8 cellular contexts compared by ENCODE assay signal in the genomic region with DNA sequence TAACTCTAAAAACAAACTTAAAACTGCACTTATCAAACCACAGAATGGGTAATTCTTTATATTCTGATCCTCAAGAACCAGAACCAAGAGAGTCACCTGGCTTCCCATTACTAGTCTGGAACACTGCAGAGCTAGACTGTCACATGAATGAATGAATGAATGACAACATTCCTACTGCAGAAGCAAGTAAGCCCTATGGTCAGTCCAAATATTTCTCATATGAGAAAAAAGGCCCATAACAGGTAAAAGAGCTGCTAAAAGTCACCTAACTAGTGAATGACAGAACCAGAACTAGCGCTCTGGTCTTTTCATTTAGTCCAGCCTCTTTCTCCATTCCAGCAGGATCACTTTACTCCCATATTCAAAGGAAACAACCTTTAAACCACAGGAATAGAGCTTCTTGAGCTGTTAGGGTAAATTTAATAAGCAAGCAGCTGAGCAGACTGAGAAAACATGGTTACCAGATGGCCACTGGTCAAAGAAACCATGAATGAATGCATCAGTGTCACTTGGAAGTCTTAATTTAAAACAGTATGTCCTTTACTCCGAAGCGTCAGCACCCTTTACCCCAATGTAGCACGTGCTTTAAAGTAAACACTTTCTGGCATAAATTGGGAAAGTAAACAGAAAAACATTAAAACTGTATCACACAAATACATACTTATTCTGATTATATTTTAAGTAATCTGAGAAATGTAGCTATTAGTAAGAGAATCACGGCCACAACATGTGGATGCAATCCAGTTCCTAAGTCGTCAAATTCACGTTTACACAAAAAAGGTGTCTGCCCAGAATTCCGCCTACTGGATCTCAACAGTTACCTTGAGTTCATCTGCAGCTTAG. TPM values are rescaled to one million over a fixed set of nuclear protein-coding genes. Genes with fewer than 3 reads are reported as not detected.
DNase-seq lines count a peak whose midpoint lies in the region; ATAC-seq and TF ChIP-seq lines count a peak whose summit lies in the region.

No MANE protein-coding gene starts in this region.

- peaks cover 8 to 16% (median 14%) of the 10 kb centered on the region in 11 experiments; a peak in 21 of 22 replicates for H3K36me3 ChIP-seq in BLaER1 treated with 17β-estradiol and CSF1 and Interleukin-3, amounts not matched to agents 10 nM and 100 nM
- H3K36me3 ChIP-seq in KOPT-K1 (ENCODE audit: insufficient read depth, low read length), result peaks cover 12% of the 10 kb centered on the region

- TF ChIP-seq CTCF in natural killer cell (IDR thresholded peaks at IDR 0.05), result no peak

- intact Hi-C loops in dendritic cell treated with granulocyte-macrophage colony-stimulating factor and Interleukin-4, amounts not matched to agents 40 ng/mL and 50 ng/mL, for 4 days (cut with micrococcal nuclease), result loop anchor here (5.0 kb wide), 1 partner anchor 544 kb away; a partner anchor contains a TSS
- intact Hi-C loops in natural killer cell (cut with micrococcal nuclease), result loop anchor here (5.0 kb wide), 1 partner anchor 84 kb away; no protein-coding TSS in a partner anchor

- peak overlapping the region; percentile 86 to 98 (median 93) for H3K4me2 ChIP-seq in BLaER1 treated with 17β-estradiol and CSF1 and Interleukin-3, amounts not matched to agents 10 nM and 100 nM

- H3K4me1 Mint-ChIP-seq in dendritic cell treated with granulocyte-macrophage colony-stimulating factor and Interleukin-4, amounts not matched to agents 40 ng/mL and 50 ng/mL, for 4 days (ENCODE audit: low read depth), result peaks cover 37% of the 10 kb centered on the region
- peaks cover 53 to 63% of the 10 kb centered on the region in 2 donors for H3K4me1 Mint-ChIP-seq in natural killer cell

- H3K27ac Mint-ChIP-seq in dendritic cell treated with granulocyte-macrophage colony-stimulating factor and Interleukin-4, amounts not matched to agents 40 ng/mL and 50 ng/mL, for 4 days, result peak overlapping the region; percentile 92
- peak overlapping the region; percentile 69 to 83 for H3K27ac Mint-ChIP-seq in natural killer cell

- peak overlapping the region; percentile 96 for H3K4me3 Mint-ChIP-seq in dendritic cell treated with granulocyte-macrophage colony-stimulating factor and Interleukin-4, amounts not matched to agents 40 ng/mL and 50 ng/mL, for 4 days
- H3K4me3 Mint-ChIP-seq in natural killer cell, result peak overlapping the region; percentile 94

- H3K9me3 Mint-ChIP-seq in dendritic cell treated with granulocyte-macrophage colony-stimulating factor and Interleukin-4, amounts not matched to agents 40 ng/mL and 50 ng/mL, for 4 days, result no peaks in the 10 kb centered on the region
- H3K9me3 Mint-ChIP-seq in natural killer cell, result no peaks in the 10 kb centered on the region

- ATAC-seq in natural killer cell (no peak), GM21786 (IDR thresholded peaks at IDR 0.05; ENCODE audit: unreplicated experiment) (no peak)

- DNase-seq in natural killer cell, result no peak
- DNase-seq in NOMO-1 treated with dmso at 0.1 percent for 144 hours (lab: John Stamatoyannopoulos, UW; ENCODE audit: unreplicated experiment), result no peak
- DNase-seq in stimulated activated naive CD4-positive, alpha-beta T cell (lab: John Stamatoyannopoulos, UW), result no peak
- no peak for DNase-seq in SKM-1 treated with dmso at 0.1 percent for 144 hours (lab: John Stamatoyannopoulos, UW; ENCODE audit: unreplicated experiment)

- H3K27me3 Mint-ChIP-seq in dendritic cell treated with granulocyte-macrophage colony-stimulating factor and Interleukin-4, amounts not matched to agents 40 ng/mL and 50 ng/mL, for 4 days, result peaks cover 14% of the 10 kb centered on the region
- H3K27me3 Mint-ChIP-seq in natural killer cell (ENCODE audit: low read depth in 2 of 2), result peaks cover 0 to 2% of the 10 kb centered on the region in 2 donors

- peak overlapping the region; percentile 86 to 97 (median 92) for H3K4me3 ChIP-seq in BLaER1 treated with 17β-estradiol and CSF1 and Interleukin-3, amounts not matched to agents 10 nM and 100 nM

- H3K4me1 ChIP-seq in BLaER1 treated with 17β-estradiol and CSF1 and Interleukin-3, amounts not matched to agents 10 nM and 100 nM, result peaks cover 35 to 51% (median 48%) of the 10 kb centered on the region in 10 experiments

- peaks cover 29 to 59% (median 44%) of the 10 kb centered on the region in 11 experiments; a peak in 20 of 22 replicates for H4K20me1 ChIP-seq in BLaER1 treated with 17β-estradiol and CSF1 and Interleukin-3, amounts not matched to agents 10 nM and 100 nM

- H3K9me3 ChIP-seq in BLaER1 treated with 17β-estradiol and CSF1 and Interleukin-3, amounts not matched to agents 10 nM and 100 nM (replicated peaks in 1 of 11), result no peaks in the 10 kb centered on the region
- H3K9me3 ChIP-seq in KOPT-K1 (ENCODE audit: insufficient read depth, low read length, poor library complexity, severe bottlenecking), result no peaks in the 10 kb centered on the region

- peaks cover 22% of the 10 kb centered on the region for H3K36me3 Mint-ChIP-seq in dendritic cell treated with granulocyte-macrophage colony-stimulating factor and Interleukin-4, amounts not matched to agents 40 ng/mL and 50 ng/mL, for 4 days (ENCODE audit: low read depth)
- H3K36me3 Mint-ChIP-seq in natural killer cell, result no peaks in the 10 kb centered on the region

- H3K27me3 ChIP-seq in BLaER1 treated with 17β-estradiol and CSF1 and Interleukin-3, amounts not matched to agents 10 nM and 100 nM, result no peaks in the 10 kb centered on the region

- H3K9ac ChIP-seq in BLaER1 treated with 17β-estradiol and CSF1 and Interleukin-3, amounts not matched to agents 10 nM and 100 nM, result peak overlapping the region; percentile 85 to 95 (median 92); a peak in 21 of 22 replicates

- H3K27ac ChIP-seq in BLaER1 treated with 17β-estradiol and CSF1 and Interleukin-3, amounts not matched to agents 10 nM and 100 nM, result peak overlapping the region in 8 of 11 experiments; percentile 78 to 92 (median 90); a peak in 11 of 22 replicates
- peak overlapping the region; percentile 81 for H3K27ac ChIP-seq in KOPT-K1 (ENCODE audit: low read depth, low read length, poor library complexity, severe bottlenecking)

RNA-seq across cellular contexts. Expression of a gene that starts 1.4 kb away (rescaled TPM):
- 10 to 100 TPM; 30.0 to 42.9 (median 37.1) TPM for total RNA-seq in natural killer cell
